Comparison of ENCODE assay signal across 18 cellular contexts in genomic region chr1:41314376-41314775, GRCh38. TPM values are rescaled to one million over a fixed set of nuclear protein-coding genes. Genes with fewer than 3 reads are reported as not detected.
"Had no signal": no experiment of that assay in that cellular context is flagged by ENCODE, and none has a peak within 500 bp of the region (broad histone marks: within the 10 kb centered on the region; RNA-seq: fewer than 3 reads in every experiment).

No MANE protein-coding gene starts in this region.

- H3K27me3 ChIP-seq: tibial nerve, uterus had no signal

- H3K36me3 ChIP-seq: tibial nerve, uterus had no signal

- H3K9me3 ChIP-seq: tibial nerve, uterus had no signal

- H3K4me1 Mint-ChIP-seq: activated naive CD4-positive, alpha-beta T cell treated with anti-CD3 and anti-CD28 coated beads, Interleukin-2, amount 10 ng/mL, durations not matched to agents 7 days and 5 days; naive thymus-derived CD8-positive, alpha-beta T cell; stimulated activated naive B cell treated with anti-CD40 and anti-IgM and Interleukin-4, amounts not matched to agents 10 μg/mL and 1 μg/mL and 100 μg/mL, for 72 hours had no signal

- H3K27ac Mint-ChIP-seq: activated naive CD4-positive, alpha-beta T cell treated with anti-CD3 and anti-CD28 coated beads, Interleukin-2, amount 10 ng/mL, durations not matched to agents 7 days and 5 days; naive thymus-derived CD8-positive, alpha-beta T cell; stimulated activated naive B cell treated with anti-CD40 and anti-IgM and Interleukin-4, amounts not matched to agents 10 μg/mL and 1 μg/mL and 100 μg/mL, for 72 hours; T-helper 2 cell treated with Interferon-gamma antibody and Interleukin-4, amounts not matched to agents 5 μg/mL and 100 μg/mL, for 36 hours had no signal

- H3K4me1 ChIP-seq: uterus had no signal

- DNase-seq: activated CD4-positive, alpha-beta T cell treated with anti-CD3 and anti-CD28 coated beads, Interleukin-2, amount 50 U/mL, for 1 hour; activated naive CD4-positive, alpha-beta T cell treated with anti-CD3 and anti-CD28 coated beads, Interleukin-2, amount 10 ng/mL, durations not matched to agents 7 days and 5 days; central memory CD4-positive, alpha-beta T cell; cortex of kidney; effector memory CD4-positive, alpha-beta T cell; islet precursor cell; mammary epithelial cell; posterior cingulate gyrus; stimulated activated CD4-positive, alpha-beta T cell treated with anti-CD3 and anti-CD28 coated beads, Interleukin-15, amount 100 ng/mL, for 24 hours; stimulated activated CD4-positive, alpha-beta T cell treated with anti-CD3 and anti-CD28 coated beads, Interleukin-4, amount 100 ng/mL, for 1 hour; stimulated activated naive B cell treated with anti-CD40 and anti-IgM and Interleukin-4, amounts not matched to agents 10 μg/mL and 1 μg/mL and 100 μg/mL, for 72 hours; uterus had no signal

- H3K4me3 ChIP-seq: tibial nerve, uterus had no signal

- ATAC-seq: activated CD4-positive, CD25-positive, alpha-beta regulatory T cell treated with anti-CD3 and anti-CD28 coated beads, Interleukin-2, amount 50 U/mL, for 24 hours; naive thymus-derived CD8-positive, alpha-beta T cell had no signal

- H3K36me3 Mint-ChIP-seq: activated naive CD4-positive, alpha-beta T cell treated with anti-CD3 and anti-CD28 coated beads, Interleukin-2, amount 10 ng/mL, durations not matched to agents 7 days and 5 days; naive thymus-derived CD8-positive, alpha-beta T cell; stimulated activated naive B cell treated with anti-CD40 and anti-IgM and Interleukin-4, amounts not matched to agents 10 μg/mL and 1 μg/mL and 100 μg/mL, for 72 hours had no signal

- H3K9me3 Mint-ChIP-seq: activated naive CD4-positive, alpha-beta T cell treated with anti-CD3 and anti-CD28 coated beads, Interleukin-2, amount 10 ng/mL, durations not matched to agents 7 days and 5 days; naive thymus-derived CD8-positive, alpha-beta T cell; T-helper 2 cell treated with Interferon-gamma antibody and Interleukin-4, amounts not matched to agents 5 μg/mL and 100 μg/mL, for 36 hours had no signal

- H3K4me3 Mint-ChIP-seq: activated naive CD4-positive, alpha-beta T cell treated with anti-CD3 and anti-CD28 coated beads, Interleukin-2, amount 10 ng/mL, durations not matched to agents 7 days and 5 days; naive thymus-derived CD8-positive, alpha-beta T cell; stimulated activated naive B cell treated with anti-CD40 and anti-IgM and Interleukin-4, amounts not matched to agents 10 μg/mL and 1 μg/mL and 100 μg/mL, for 72 hours; T-helper 2 cell treated with Interferon-gamma antibody and Interleukin-4, amounts not matched to agents 5 μg/mL and 100 μg/mL, for 36 hours had no signal

- H3K27ac ChIP-seq: epithelial cell of prostate, tibial nerve, uterus had no signal

RNA-seq across cellular contexts. Expression of gene FOXO6, which starts 46.9 kb away (rescaled TPM):
- total RNA-seq: subcutaneous adipose tissue had no signal
